ENCODE assay signal across 10 cellular contexts in the genomic region with DNA sequence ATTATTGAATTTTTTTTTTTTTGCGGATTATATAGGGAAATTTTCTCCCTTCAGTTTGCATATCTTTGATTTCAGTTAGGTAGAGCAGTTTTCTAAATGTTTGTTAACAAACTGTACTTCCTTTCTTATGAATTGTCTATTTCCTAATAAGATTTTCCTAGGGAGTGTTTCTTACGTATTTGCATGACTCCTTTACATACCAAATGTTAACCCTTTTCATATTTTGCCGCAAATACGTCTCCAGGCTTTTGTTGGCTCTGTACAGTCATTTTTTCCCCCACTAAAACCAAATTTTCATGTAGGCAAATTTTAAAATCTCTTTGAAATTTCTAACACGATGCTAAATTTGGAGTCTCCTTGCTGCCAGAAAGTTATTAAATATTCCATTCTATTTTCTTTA. TPM values are rescaled to one million over a fixed set of nuclear protein-coding genes. Genes with fewer than 3 reads are reported as not detected.
DNase-seq lines count a peak whose midpoint lies in the region; TF ChIP-seq lines count a peak whose summit lies in the region.
"Had no signal": no experiment of that assay in that cellular context is flagged by ENCODE, and none has a peak within 500 bp of the region (broad histone marks: within the 10 kb centered on the region; RNA-seq: fewer than 3 reads in every experiment).

No MANE protein-coding gene starts in this region.

- no peak for DNase-seq in activated naive CD4-positive, alpha-beta T cell treated with anti-CD3 and anti-CD28 coated beads, Interleukin-2, amount 50 U/mL, for 16 hours
- DNase-seq in amniotic epithelial cell (ENCODE audit: low read depth) (peak; percentile 60), iris pigment epithelial cell (ENCODE audit: low read depth) (peak; percentile 43), type B pancreatic cell (ENCODE audit: extremely low spot score, unreplicated experiment) (no peak), hippocampal formation (lab: John Stamatoyannopoulos, UW) (no peak)
- DNase-seq in activated effector memory CD4-positive, alpha-beta T cell treated with Interleukin-2 at 50 U/mL for 16 hours, result no peak
- DNase-seq in stimulated activated CD4-positive, alpha-beta T cell treated with anti-CD3 and anti-CD28 coated beads, Interleukin-4, amount 100 ng/mL, for 1 hour, result no peak
- DNase-seq: ovary; stimulated activated CD4-positive, alpha-beta T cell treated with anti-CD3 and anti-CD28 coated beads, Interleukin-2, amount 100 ng/mL, for 48 hours had no signal

- H3K36me3 Mint-ChIP-seq in activated naive CD4-positive, alpha-beta T cell treated with anti-CD3 and anti-CD28 coated beads, Interleukin-2, amount 50 U/mL, for 24 hours, result peaks cover 5% of the 10 kb centered on the region
- H3K36me3 Mint-ChIP-seq in type B pancreatic cell, result peaks cover 7% of the 10 kb centered on the region

- TF ChIP-seq CTCF in type B pancreatic cell (conservative IDR thresholded peaks at IDR 0.05), result no peak

- H3K4me3 Mint-ChIP-seq in activated naive CD4-positive, alpha-beta T cell treated with anti-CD3 and anti-CD28 coated beads, Interleukin-2, amount 50 U/mL, for 24 hours, result no peak overlapping the region
- peak overlapping the region; percentile 85 for H3K4me3 Mint-ChIP-seq in type B pancreatic cell

- peaks cover 37% of the 10 kb centered on the region for H3K4me1 Mint-ChIP-seq in activated naive CD4-positive, alpha-beta T cell treated with anti-CD3 and anti-CD28 coated beads, Interleukin-2, amount 50 U/mL, for 24 hours
- H3K4me1 Mint-ChIP-seq in type B pancreatic cell (ENCODE audit: unreplicated experiment), result peaks cover 37% of the 10 kb centered on the region

- no peaks in the 10 kb centered on the region for H3K9me3 Mint-ChIP-seq in activated naive CD4-positive, alpha-beta T cell treated with anti-CD3 and anti-CD28 coated beads, Interleukin-2, amount 50 U/mL, for 24 hours
- H3K9me3 Mint-ChIP-seq in type B pancreatic cell, result no peaks in the 10 kb centered on the region

- H3K27ac Mint-ChIP-seq in activated naive CD4-positive, alpha-beta T cell treated with anti-CD3 and anti-CD28 coated beads, Interleukin-2, amount 50 U/mL, for 24 hours, result peak overlapping the region; percentile 4
- H3K27ac Mint-ChIP-seq in type B pancreatic cell, result peak overlapping the region; percentile 98

- no peaks in the 10 kb centered on the region for H3K27me3 Mint-ChIP-seq in activated naive CD4-positive, alpha-beta T cell treated with anti-CD3 and anti-CD28 coated beads, Interleukin-2, amount 50 U/mL, for 24 hours
- H3K27me3 Mint-ChIP-seq in type B pancreatic cell, result peaks cover 41% of the 10 kb centered on the region

RNA-seq across cellular contexts. Expression of a gene that starts 1.9 kb away (rescaled TPM):
- total RNA-seq in type B pancreatic cell (ENCODE audit: low replicate concordance), result 23.1 and 36.4 TPM in 2 replicates

RNA-seq across cellular contexts. Expression of a gene that starts 17.4 kb away (rescaled TPM):
- total RNA-seq in type B pancreatic cell (ENCODE audit: low replicate concordance), result 4.7 and 6.1 TPM in 2 replicates

RNA-seq across cellular contexts. Expression of a gene that starts 44.0 kb away (rescaled TPM):
- total RNA-seq in type B pancreatic cell (ENCODE audit: low replicate concordance), result 7.3 and 19.8 TPM in 2 replicates

Comparison
In these comparisons a context has a peak if more than half of its experiments do, and no peak if none do; other contexts are left out.
1. DNase-seq: peak in amniotic epithelial cell (single experiment) and iris pigment epithelial cell (single experiment); none in activated naive CD4-positive, alpha-beta T cell treated with anti-CD3 and anti-CD28 coated beads, Interleukin-2, amount 50 U/mL, for 16 hours (single experiment), type B pancreatic cell (single experiment), activated effector memory CD4-positive, alpha-beta T cell treated with Interleukin-2 at 50 U/mL for 16 hours (single experiment), hippocampal formation (0 of 2) and stimulated activated CD4-positive, alpha-beta T cell treated with anti-CD3 and anti-CD28 coated beads, Interleukin-4, amount 100 ng/mL, for 1 hour (single experiment).